17 cellular contexts compared by ENCODE assay signal in the genomic region with DNA sequence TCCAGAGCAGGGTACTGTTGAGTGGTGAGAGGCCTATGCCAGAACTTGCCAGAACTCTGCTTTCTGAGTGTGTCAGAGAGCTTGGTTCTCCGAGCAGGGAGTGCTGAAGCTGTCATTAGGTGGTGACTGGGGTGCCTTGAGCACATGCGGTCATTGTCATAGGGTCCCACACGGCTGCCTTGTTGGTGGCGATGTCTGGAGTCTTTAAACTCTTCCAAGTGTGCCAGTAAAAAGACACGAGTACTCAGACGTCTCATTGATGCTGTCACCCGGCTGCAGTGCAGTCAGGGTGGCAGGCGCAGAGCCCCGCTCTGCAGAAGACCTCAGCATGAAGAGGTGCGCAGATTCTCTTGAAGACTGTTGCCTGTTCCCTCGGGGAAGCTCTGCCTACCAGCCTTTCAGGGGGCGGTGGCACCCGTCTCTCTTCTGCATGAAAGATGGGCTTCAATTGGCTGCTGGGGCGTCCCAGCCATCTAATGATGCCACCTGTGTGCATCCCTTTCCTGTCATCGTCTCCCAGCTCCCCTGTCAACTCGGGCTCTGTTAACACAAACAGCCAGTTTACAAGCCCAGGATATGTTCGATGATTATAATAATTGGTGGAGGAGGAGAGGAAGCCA. TPM values are rescaled to one million over a fixed set of nuclear protein-coding genes. Genes with fewer than 3 reads are reported as not detected.
A peak's percentile ranks its signal among the peaks of the same experiment; 100 is the strongest.
DNase-seq lines count a peak whose midpoint lies in the region; FAIRE-seq and TF ChIP-seq lines count a peak whose summit lies in the region.
"Had no signal": no experiment of that assay in that cellular context is flagged by ENCODE, and none has a peak within 500 bp of the region (broad histone marks: within the 10 kb centered on the region; RNA-seq: fewer than 3 reads in every experiment).

No MANE protein-coding gene starts in this region.

- no peak for DNase-seq in activated naive CD4-positive, alpha-beta T cell treated with Interleukin-2 at 50 U/mL for 16 hours
- DNase-seq in putamen (ENCODE audit: low spot score) (peak; percentile 21), coronary artery (ENCODE audit: low spot score) (no peak), COLO829 (ENCODE audit: low spot score) (no peak), HTR-8/SVneo (ENCODE audit: insufficient read length, low spot score) (no peak), HFFc6 (no peak)
- DNase-seq: DMS153, EL, NCI-H2029 treated with DMSO at 0.1 percent for 48 hours, NCI-H345, NCI-H774, PC-9 had no signal

- peak overlapping the region; percentile 59 for H3K27ac Mint-ChIP-seq in activated naive CD4-positive, alpha-beta T cell treated with anti-CD3 and anti-CD28 coated beads, Interleukin-2, amount 50 U/mL, for 24 hours
- no peak overlapping the region for H3K27ac Mint-ChIP-seq in HFFc6
- H3K27ac Mint-ChIP-seq: IgD-negative memory B cell had no signal

- no peaks in the 10 kb centered on the region for H3K27me3 Mint-ChIP-seq in activated naive CD4-positive, alpha-beta T cell treated with anti-CD3 and anti-CD28 coated beads, Interleukin-2, amount 50 U/mL, for 24 hours
- peaks cover 10% of the 10 kb centered on the region for H3K27me3 Mint-ChIP-seq in HFFc6 (ENCODE audit: insufficient read depth)
- H3K27me3 Mint-ChIP-seq: IgD-negative memory B cell had no signal

- peak overlapping the region; percentile 24 for H3K9ac ChIP-seq in iPS-15b (ENCODE audit: low read depth, low read length)
- H3K9ac ChIP-seq: BLaER1 treated with 17β-estradiol and CSF1 and Interleukin-3, amounts not matched to agents 10 nM and 100 nM had no signal

- no peaks in the 10 kb centered on the region for H3K27me3 ChIP-seq in iPS-15b (ENCODE audit: control insufficient read depth, insufficient read depth, low read length)
- H3K27me3 ChIP-seq: BLaER1 treated with 17β-estradiol and CSF1 and Interleukin-3, amounts not matched to agents 10 nM and 100 nM had no signal

- no peak overlapping the region for H3K4me3 Mint-ChIP-seq in activated naive CD4-positive, alpha-beta T cell treated with anti-CD3 and anti-CD28 coated beads, Interleukin-2, amount 50 U/mL, for 24 hours
- no peak overlapping the region for H3K4me3 Mint-ChIP-seq in HFFc6
- H3K4me3 Mint-ChIP-seq: IgD-negative memory B cell had no signal

- peak overlapping the region in 1 of 2 donors; percentile 3 for H3K27ac ChIP-seq in coronary artery
- H3K27ac ChIP-seq: BLaER1 treated with 17β-estradiol and CSF1 and Interleukin-3, amounts not matched to agents 10 nM and 100 nM; PC-9 had no signal

- no peaks in the 10 kb centered on the region for H3K36me3 Mint-ChIP-seq in activated naive CD4-positive, alpha-beta T cell treated with anti-CD3 and anti-CD28 coated beads, Interleukin-2, amount 50 U/mL, for 24 hours
- no peaks in the 10 kb centered on the region for H3K36me3 Mint-ChIP-seq in HFFc6 (ENCODE audit: low read depth)

- H3K4me1 Mint-ChIP-seq in activated naive CD4-positive, alpha-beta T cell treated with anti-CD3 and anti-CD28 coated beads, Interleukin-2, amount 50 U/mL, for 24 hours, result peaks cover 34% of the 10 kb centered on the region
- H3K4me1 Mint-ChIP-seq in HFFc6 (ENCODE audit: low read depth), result peaks cover 25% of the 10 kb centered on the region
- H3K4me1 Mint-ChIP-seq: IgD-negative memory B cell had no signal

- H3K4me1 ChIP-seq in iPS-15b (ENCODE audit: control insufficient read depth, insufficient read depth, low read length), result peaks cover 2% of the 10 kb centered on the region

- no peaks in the 10 kb centered on the region for H3K9me3 Mint-ChIP-seq in activated naive CD4-positive, alpha-beta T cell treated with anti-CD3 and anti-CD28 coated beads, Interleukin-2, amount 50 U/mL, for 24 hours
- no peaks in the 10 kb centered on the region for H3K9me3 Mint-ChIP-seq in HFFc6
- H3K9me3 Mint-ChIP-seq: IgD-negative memory B cell had no signal

- H3K4me3 ChIP-seq in iPS-15b (ENCODE audit: low read depth, low read length) (no peak overlapping the region), coronary artery (no peak overlapping the region)
- H3K4me3 ChIP-seq: BLaER1 treated with 17β-estradiol and CSF1 and Interleukin-3, amounts not matched to agents 10 nM and 100 nM; PC-9 had no signal

- FAIRE-seq in HTR-8/SVneo (lab: Jason Lieb, UNC), result no peak
- FAIRE-seq: H54 had no signal

- H3K36me3 ChIP-seq in iPS-15b (ENCODE audit: control insufficient read depth, insufficient read depth, low read length), result no peaks in the 10 kb centered on the region
- H3K36me3 ChIP-seq: BLaER1 treated with 17β-estradiol and CSF1 and Interleukin-3, amounts not matched to agents 10 nM and 100 nM had no signal

- TF ChIP-seq CTCF in coronary artery (IDR thresholded peaks at IDR 0.05) (no peak), HFFc6 (IDR thresholded peaks at IDR 0.05) (no peak)

- H3K9me3 ChIP-seq in iPS-15b (ENCODE audit: control insufficient read depth, insufficient read depth, low read length), result no peaks in the 10 kb centered on the region
- H3K9me3 ChIP-seq: BLaER1 treated with 17β-estradiol and CSF1 and Interleukin-3, amounts not matched to agents 10 nM and 100 nM had no signal

RNA-seq across cellular contexts. Expression of a gene that starts 58.3 kb away (rescaled TPM):
- not detected for total RNA-seq in HFFc6 (2021; fragmentation: NEBNext Ultra II Directional; extraction: Animal tissue kit (Norgen Biotek cat#: 25700))
